8 cellular contexts compared by ENCODE assay signal in the genomic region with DNA sequence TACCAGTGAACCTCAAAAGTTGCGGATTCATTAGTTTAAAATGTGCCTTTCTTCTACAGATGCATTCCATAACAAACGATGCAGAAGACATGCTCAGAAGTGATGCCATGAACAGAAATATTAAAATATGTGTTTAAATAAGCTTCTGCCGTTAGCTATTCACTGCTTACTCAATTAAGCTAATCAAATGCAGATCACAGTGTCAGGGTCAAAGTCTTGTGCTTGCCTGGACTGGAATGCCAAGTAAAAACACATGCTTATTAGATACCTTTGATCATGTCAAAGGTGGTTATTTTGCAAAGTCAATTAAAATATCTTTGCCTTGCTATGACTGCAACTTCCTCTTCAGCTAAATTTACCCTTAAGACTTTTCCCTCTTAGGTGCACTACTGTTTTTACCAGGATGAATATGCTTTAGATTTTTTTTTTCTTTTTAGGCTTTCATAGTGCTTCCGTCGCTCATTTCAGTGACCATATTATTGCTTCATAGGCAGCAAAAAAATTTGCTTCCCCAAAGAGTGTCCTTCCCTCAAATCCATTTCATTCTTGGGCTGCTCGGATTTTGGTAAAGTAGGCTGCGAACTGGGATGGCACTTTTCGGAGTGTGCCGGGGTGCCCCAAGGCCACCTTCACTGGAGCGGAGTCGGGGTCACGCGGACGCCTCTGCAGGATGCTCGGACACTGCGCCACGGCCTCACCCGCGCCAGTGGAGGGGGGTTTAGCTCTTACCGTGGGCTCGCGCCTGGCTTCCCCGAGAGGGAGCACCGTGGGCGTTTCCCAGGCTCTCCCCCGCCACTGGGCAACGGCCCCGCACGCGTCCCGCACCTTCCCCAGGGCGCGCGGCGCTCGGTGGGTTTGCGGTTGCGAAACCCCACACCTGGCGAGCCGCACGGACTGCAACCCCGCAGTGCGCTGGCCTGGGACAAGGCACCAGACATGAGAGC. TPM values are rescaled to one million over a fixed set of nuclear protein-coding genes. Genes with fewer than 3 reads are reported as not detected.
DNase-seq lines count a peak whose midpoint lies in the region; ATAC-seq, FAIRE-seq and TF ChIP-seq lines count a peak whose summit lies in the region.

No MANE protein-coding gene starts in this region.

- no peak for FAIRE-seq in urothelium cell line (lab: Jason Lieb, UNC)

- ATAC-seq in HG02642 (IDR thresholded peaks at IDR 0.05; ENCODE audit: poor library complexity, unreplicated experiment): peak; percentile 32
- ATAC-seq in GM21717 (IDR thresholded peaks at IDR 0.05; ENCODE audit: unreplicated experiment): no peak

- in situ Hi-C loops in G401 (cut with HindIII; ENCODE audit: low sequenced_read_pairs): no loop called here

- peak overlapping the region; percentile 4 for H3K27ac ChIP-seq in effector memory CD4-positive, alpha-beta T cell (ENCODE audit: insufficient read depth, low read length, poor library complexity, severe bottlenecking)

- H3K4me3 ChIP-seq in effector memory CD4-positive, alpha-beta T cell (ENCODE audit: insufficient read depth, low read depth, low read length, poor library complexity, severe bottlenecking): peak overlapping the region; percentile 84
- H3K4me3 ChIP-seq in mononuclear cell (ENCODE audit: low read length): peak overlapping the region; percentile 59

- H3K27me3 ChIP-seq in effector memory CD4-positive, alpha-beta T cell (replicated peaks; ENCODE audit: control insufficient read depth, insufficient read depth, low read length, poor library complexity, severe bottlenecking): no peaks in the 10 kb centered on the region
- H3K27me3 ChIP-seq in mononuclear cell (ENCODE audit: insufficient read depth, low read length): no peaks in the 10 kb centered on the region

- H3K4me1 ChIP-seq in effector memory CD4-positive, alpha-beta T cell (ENCODE audit: control insufficient read depth, insufficient read depth, low read length, poor library complexity, severe bottlenecking): no peaks in the 10 kb centered on the region
- peaks cover 19% of the 10 kb centered on the region for H3K4me1 ChIP-seq in mononuclear cell (ENCODE audit: insufficient read depth, low read length)

- no peaks in the 10 kb centered on the region for H3K36me3 ChIP-seq in effector memory CD4-positive, alpha-beta T cell (ENCODE audit: control insufficient read depth, insufficient read depth, low read length)

- no peaks in the 10 kb centered on the region for H3K9me3 ChIP-seq in effector memory CD4-positive, alpha-beta T cell (ENCODE audit: control insufficient read depth, low read length)
- H3K9me3 ChIP-seq in mononuclear cell (ENCODE audit: low read depth, low read length): no peaks in the 10 kb centered on the region

- DNase-seq in G401 (ENCODE audit: low spot score): peak; percentile 52
- no peak for DNase-seq in effector memory CD4-positive, alpha-beta T cell
- DNase-seq in urothelium cell line (ENCODE audit: low spot score): peak; percentile 28
- DNase-seq in central memory CD4-positive, alpha-beta T cell: no peak

- TF ChIP-seq POLR2A in Raji (IDR thresholded peaks at IDR 0.05; ENCODE audit: insufficient read depth, low read depth, low read length): peak; percentile 3; the same call in 1 of the 2 replicates

RNA-seq across cellular contexts. Expression of a gene that starts 0.7 kb away (rescaled TPM):
- total RNA-seq in G401 (2014; rRNA removed; shearing (Covaris generic)): 16.4 and 17.9 TPM in 2 replicates
- 3.1 TPM for total RNA-seq in mononuclear cell

RNA-seq across cellular contexts. Expression of a gene that starts 19.0 kb away (rescaled TPM):
- 31.4 and 39.7 TPM in 2 replicates for total RNA-seq in G401 (2014; rRNA removed; shearing (Covaris generic))
- total RNA-seq in mononuclear cell: 114 TPM

Comparison
In these comparisons a context has a peak if more than half of its experiments do, and no peak if none do; other contexts are left out.
1. DNase-seq: peak in G401 (single experiment) and urothelium cell line (single experiment); none in effector memory CD4-positive, alpha-beta T cell (0 of 3) and central memory CD4-positive, alpha-beta T cell (single experiment).